Comparison of ENCODE assay signal across 9 cellular contexts in genomic region chr1:92482665-92483441, GRCh38. TPM values are rescaled to one million over a fixed set of nuclear protein-coding genes. Genes with fewer than 3 reads are reported as not detected.
DNase-seq lines count a peak whose midpoint lies in the region; ATAC-seq, FAIRE-seq and TF ChIP-seq lines count a peak whose summit lies in the region.
"Had no signal": no experiment of that assay in that cellular context is flagged by ENCODE, and none has a peak within 500 bp of the region (broad histone marks: within the 10 kb centered on the region; RNA-seq: fewer than 3 reads in every experiment).

No MANE protein-coding gene starts in this region.

- no peaks in the 10 kb centered on the region for H3K9me3 Mint-ChIP-seq in activated naive CD4-positive, alpha-beta T cell treated with anti-CD3 and anti-CD28 coated beads, Interleukin-2, amount 50 U/mL, for 72 hours
- no peaks in the 10 kb centered on the region for H3K9me3 Mint-ChIP-seq in stimulated activated naive CD8-positive, alpha-beta T cell treated with anti-CD3 and anti-CD28 coated beads, Interleukin-15, Interleukin-2, amounts not matched to agents 100 ng/mL and 50 ng/mL, for 24 hours

- no peak for FAIRE-seq in keratinocyte (lab: Jason Lieb, UNC)

- peaks cover 24% of the 10 kb centered on the region for H4K20me1 ChIP-seq in keratinocyte (ENCODE audit: control insufficient read depth, extremely low read depth, insufficient read depth, low read length)

- no peaks in the 10 kb centered on the region for H3K27me3 Mint-ChIP-seq in stimulated activated naive CD8-positive, alpha-beta T cell treated with anti-CD3 and anti-CD28 coated beads, Interleukin-15, Interleukin-2, amounts not matched to agents 100 ng/mL and 50 ng/mL, for 24 hours

- no peak overlapping the region for H3K27ac ChIP-seq in keratinocyte (ENCODE audit: control insufficient read depth, insufficient read depth, low read length)
- H3K27ac ChIP-seq: VCaP had no signal

- dilution Hi-C loops in keratinocyte (cut with MboI; ENCODE audit: extremely low pct_ligation_motif_present, low sequenced_read_pairs), result no loop called here

- peak; percentile 49 for DNase-seq in GM13976 (ENCODE audit: low spot score)
- peak; percentile 42 for DNase-seq in NCI-H2107 treated with DMSO at 0.1 percent for 48 hours (lab: John Stamatoyannopoulos, UW; ENCODE audit: unreplicated experiment)
- peak in 1 of 2 donors; percentile 31 for DNase-seq in activated naive CD4-positive, alpha-beta T cell treated with anti-CD3 and anti-CD28 coated beads, Interleukin-2, amount 50 U/mL, for 72 hours (ENCODE audit: low spot score in 2 of 2)
- no peak for DNase-seq in keratinocyte (ENCODE audit: low read depth, low spot score)
- DNase-seq in SW 1271 (lab: John Stamatoyannopoulos, UW), result no peak
- DNase-seq in NOMO-1 treated with DMSO at 0.1 percent for 48 hours (lab: John Stamatoyannopoulos, UW; ENCODE audit: unreplicated experiment), result no peak

- peaks cover 45% of the 10 kb centered on the region for H3K4me1 Mint-ChIP-seq in stimulated activated naive CD8-positive, alpha-beta T cell treated with anti-CD3 and anti-CD28 coated beads, Interleukin-15, Interleukin-2, amounts not matched to agents 100 ng/mL and 50 ng/mL, for 24 hours (ENCODE audit: low read depth)

- H3K9ac ChIP-seq in keratinocyte (ENCODE audit: control insufficient read depth, extremely low read depth, insufficient read depth, low read length), result no peak overlapping the region

- peak overlapping the region; percentile 96 for H3K4me3 Mint-ChIP-seq in stimulated activated naive CD8-positive, alpha-beta T cell treated with anti-CD3 and anti-CD28 coated beads, Interleukin-15, Interleukin-2, amounts not matched to agents 100 ng/mL and 50 ng/mL, for 24 hours

- TF ChIP-seq CTCF in GM13976 (IDR thresholded peaks at IDR 0.05; ENCODE audit: borderline replicate concordance, control extremely low read depth, extremely low read depth, insufficient read depth, missing control alignments) (no peak), keratinocyte (optimal IDR thresholded peaks at IDR 0.05 in 1 of 3, IDR thresholded peaks at IDR 0.05 in 1 of 3, conservative IDR thresholded peaks at IDR 0.05 in 1 of 3; ENCODE audit: extremely low read depth in 1 of 3, insufficient read depth in 2 of 3, low read length in 3 of 3) (no peak)

- peak overlapping the region; percentile 94 to 97 for H3K27ac Mint-ChIP-seq in activated naive CD4-positive, alpha-beta T cell treated with anti-CD3 and anti-CD28 coated beads, Interleukin-2, amount 50 U/mL, for 72 hours
- H3K27ac Mint-ChIP-seq in stimulated activated naive CD8-positive, alpha-beta T cell treated with anti-CD3 and anti-CD28 coated beads, Interleukin-15, Interleukin-2, amounts not matched to agents 100 ng/mL and 50 ng/mL, for 24 hours, result peak overlapping the region; percentile 96

- H2AFZ ChIP-seq in keratinocyte (ENCODE audit: control insufficient read depth, low read length), result no peak overlapping the region

- in situ Hi-C loops in GM13976 (cut with MboI; ENCODE audit: low sequenced_read_pairs, unreplicated experiment), result no loop called here

- peaks cover 31% of the 10 kb centered on the region for H3K4me1 ChIP-seq in keratinocyte (ENCODE audit: control insufficient read depth, extremely low read depth, insufficient read depth, low read length)

- H3K79me2 ChIP-seq in keratinocyte (ENCODE audit: control insufficient read depth, insufficient read depth, low read length), result no peaks in the 10 kb centered on the region

- ATAC-seq in activated naive CD4-positive, alpha-beta T cell treated with anti-CD3 and anti-CD28 coated beads, Interleukin-2, amount 50 U/mL, for 72 hours, result no peak
- ATAC-seq in GM21381 (IDR thresholded peaks at IDR 0.05; ENCODE audit: unreplicated experiment), result no peak

- peak overlapping the region in 1 of 3 experiments; percentile 43 for H3K4me3 ChIP-seq in keratinocyte (ENCODE audit: control insufficient read depth in 2 of 3, extremely low read depth in 1 of 3, insufficient read depth in 2 of 3, low read depth in 1 of 3, low read length in 3 of 3)

- no peaks in the 10 kb centered on the region for H3K9me1 ChIP-seq in keratinocyte (ENCODE audit: control insufficient read depth, extremely low read depth, insufficient read depth, low read length)

- peaks cover 96% of the 10 kb centered on the region for H3K27me3 ChIP-seq in keratinocyte (ENCODE audit: control insufficient read depth, extremely low read depth, insufficient read depth, low read length)

- H3K36me3 Mint-ChIP-seq in activated naive CD4-positive, alpha-beta T cell treated with anti-CD3 and anti-CD28 coated beads, Interleukin-2, amount 50 U/mL, for 72 hours, result peaks cover 68 to 69% of the 10 kb centered on the region in 2 donors
- peaks cover 55% of the 10 kb centered on the region for H3K36me3 Mint-ChIP-seq in stimulated activated naive CD8-positive, alpha-beta T cell treated with anti-CD3 and anti-CD28 coated beads, Interleukin-15, Interleukin-2, amounts not matched to agents 100 ng/mL and 50 ng/mL, for 24 hours (ENCODE audit: low read depth)

- no peaks in the 10 kb centered on the region for H3K36me3 ChIP-seq in keratinocyte (ENCODE audit: control insufficient read depth in 2 of 2, extremely low read depth in 1 of 2, insufficient read depth in 2 of 2, low read length in 2 of 2)

- H3K9me3 ChIP-seq in keratinocyte (ENCODE audit: control insufficient read depth, low read depth, low read length), result no peaks in the 10 kb centered on the region

- peak overlapping the region; percentile 54 for H3K4me2 ChIP-seq in keratinocyte (ENCODE audit: control insufficient read depth, extremely low read depth, insufficient read depth, low read depth, low read length)

RNA-seq across cellular contexts. Expression of gene GFI1, which starts 3.9 kb away (rescaled TPM):
- 100 to 1,000 TPM in 1 of 2 donors, 10 to 100 TPM in 1; 42.3 to 125 TPM for total RNA-seq in activated naive CD4-positive, alpha-beta T cell treated with anti-CD3 and anti-CD28 coated beads, Interleukin-2, amount 50 U/mL, for 72 hours
- polyA plus RNA-seq in keratinocyte, result 0.13 to 0.22 TPM (median 0.17 TPM) in 3 replicates
- 0.10 TPM for polyA plus RNA-seq in keratinocyte (2011; ENCODE audit: low read depth)
- 0.11 and 0.13 TPM in 2 replicates for polyA plus RNA-seq in keratinocyte (2011; cell fraction: cytosol; rRNA removed)
- 0.65 and 0.67 TPM in 2 replicates for polyA plus RNA-seq in keratinocyte (2011; cell fraction: nucleus; rRNA removed)
- 0.08 and 0.14 TPM in 2 replicates for polyA plus RNA-seq in keratinocyte (2012; ENCODE audit: low replicate concordance)
- polyA minus RNA-seq in keratinocyte, result 0.10 to 0.54 TPM (median 0.20 TPM) in 3 replicates
- not detected for polyA minus RNA-seq in keratinocyte (2011; cell fraction: cytosol; rRNA and poly(A)+ RNA removed)
- 1.1 and 2.4 TPM in 2 replicates for polyA minus RNA-seq in keratinocyte (2011; cell fraction: nucleus; rRNA and poly(A)+ RNA removed)

Comparison
In these comparisons a context has a peak if more than half of its experiments do, and no peak if none do; other contexts are left out.
1. DNase-seq: peak in GM13976 (single experiment) and NCI-H2107 treated with DMSO at 0.1 percent for 48 hours (single experiment); none in keratinocyte (single experiment), SW 1271 (0 of 2) and NOMO-1 treated with DMSO at 0.1 percent for 48 hours (single experiment).